ENCODE assay signal across 1 cellular context in genomic region chr3:119643528-119643927, GRCh38.
A peak's percentile ranks its signal among the peaks of the same experiment; 100 is the strongest.
TF ChIP-seq lines count a peak whose summit lies in the region.

No MANE protein-coding gene starts in this region.

TF ChIP-seq in K562, 482 proteins besides CTCF, POLR2A, EP300 and RAD21:
- no peak for TF ChIP-seq HEY1 (CRISPR knock-in tag; IDR thresholded peaks at IDR 0.05; ENCODE audit: borderline replicate concordance)
- 0 out of 2 replicates have a peak, but pooled peaks have one; percentile 7 for TF ChIP-seq L3MBTL2 (IDR thresholded peaks at IDR 0.05)
TF ChIP-seq in K562: peak in this region for 1.
